In genomic region chr6:47414517-47415167, GRCh38 we compare ENCODE assay signal across 7 cellular contexts.
DNase-seq lines count a peak whose midpoint lies in the region; ATAC-seq and TF ChIP-seq lines count a peak whose summit lies in the region.

No MANE protein-coding gene starts in this region.

- no peaks in the 10 kb centered on the region for H3F3A ChIP-seq in GM23338 (replicated peaks; ENCODE audit: low read depth)

- H3K36me3 Mint-ChIP-seq in GM23338 (ENCODE audit: low read depth) = no peaks in the 10 kb centered on the region
- no peaks in the 10 kb centered on the region for H3K36me3 Mint-ChIP-seq in stimulated activated naive CD8-positive, alpha-beta T cell treated with anti-CD3 and anti-CD28 coated beads, Interleukin-15, Interleukin-2, amounts not matched to agents 100 ng/mL and 50 ng/mL, for 24 hours (ENCODE audit: low read depth)

- H3K27me3 Mint-ChIP-seq in GM23338 (ENCODE audit: insufficient read depth, low read depth, poor library complexity) = peaks cover under 1% of the 10 kb centered on the region
- H3K27me3 Mint-ChIP-seq in stimulated activated naive CD8-positive, alpha-beta T cell treated with anti-CD3 and anti-CD28 coated beads, Interleukin-15, Interleukin-2, amounts not matched to agents 100 ng/mL and 50 ng/mL, for 24 hours = no peaks in the 10 kb centered on the region

- no peaks in the 10 kb centered on the region for H3K9me3 Mint-ChIP-seq in GM23338
- no peaks in the 10 kb centered on the region for H3K9me3 Mint-ChIP-seq in stimulated activated naive CD8-positive, alpha-beta T cell treated with anti-CD3 and anti-CD28 coated beads, Interleukin-15, Interleukin-2, amounts not matched to agents 100 ng/mL and 50 ng/mL, for 24 hours

- H3K79me2 ChIP-seq in GM23338 (replicated peaks; ENCODE audit: insufficient read depth) = no peaks in the 10 kb centered on the region

- no peak overlapping the region for H3K4me2 ChIP-seq in GM23338

- no peaks in the 10 kb centered on the region for H3K36me3 ChIP-seq in GM23338 (ENCODE audit: insufficient read depth)

- ATAC-seq in GM18499 (IDR thresholded peaks at IDR 0.05; ENCODE audit: insufficient read depth, unreplicated experiment) = peak; percentile 75
- no peak for ATAC-seq in GM23338

- H3K27ac ChIP-seq in GM23338 (ENCODE audit: low read depth) = no peak overlapping the region

- peak overlapping the region; percentile 30; the same call in 1 of the 2 replicates for H2AFZ ChIP-seq in GM23338

- H4K20me1 ChIP-seq in GM23338 (replicated peaks; ENCODE audit: insufficient read depth) = no peaks in the 10 kb centered on the region

- H3K4me3 Mint-ChIP-seq in GM23338 = no peak overlapping the region
- H3K4me3 Mint-ChIP-seq in stimulated activated naive CD8-positive, alpha-beta T cell treated with anti-CD3 and anti-CD28 coated beads, Interleukin-15, Interleukin-2, amounts not matched to agents 100 ng/mL and 50 ng/mL, for 24 hours = peak overlapping the region; percentile 78

- no peak overlapping the region for H3K27ac Mint-ChIP-seq in GM23338
- H3K27ac Mint-ChIP-seq in stimulated activated naive CD8-positive, alpha-beta T cell treated with anti-CD3 and anti-CD28 coated beads, Interleukin-15, Interleukin-2, amounts not matched to agents 100 ng/mL and 50 ng/mL, for 24 hours = peak overlapping the region; percentile 82

- H3K4me1 Mint-ChIP-seq in GM23338 = peaks cover 19% of the 10 kb centered on the region; the same call in 2 of the 3 replicates
- H3K4me1 Mint-ChIP-seq in stimulated activated naive CD8-positive, alpha-beta T cell treated with anti-CD3 and anti-CD28 coated beads, Interleukin-15, Interleukin-2, amounts not matched to agents 100 ng/mL and 50 ng/mL, for 24 hours (ENCODE audit: low read depth) = peaks cover 20% of the 10 kb centered on the region

- DNase-seq in GM23338 (ENCODE audit: low spot score) = peak; percentile 15
- DNase-seq in LHCN-M2 (ENCODE audit: low read depth) = peak; percentile 73
- peak; percentile 44 for DNase-seq in amniotic epithelial cell (ENCODE audit: low read depth)
- DNase-seq in iris pigment epithelial cell (ENCODE audit: low read depth) = peak; percentile 54
- DNase-seq in islet precursor cell = no peak

- H3K4me3 ChIP-seq in GM23338 = no peak overlapping the region

- no peaks in the 10 kb centered on the region; the same call in 1 of the 2 replicates for H3K9me2 ChIP-seq in GM23338 (ENCODE audit: insufficient read depth)

- no peak for TF ChIP-seq CTCF in GM23338 (conservative IDR thresholded peaks at IDR 0.05; ENCODE audit: low read depth in 2 of 2)

- H3K4me1 ChIP-seq in GM23338 (ENCODE audit: insufficient read depth) = no peaks in the 10 kb centered on the region

- no peaks in the 10 kb centered on the region for H3K27me3 ChIP-seq in GM23338 (ENCODE audit: insufficient read depth)

TF ChIP-seq in GM23338, 12 proteins besides CTCF, POLR2A, EP300 and RAD21:
- TF ChIP-seq ZNF114 (CRISPR knock-in tag; IDR thresholded peaks at IDR 0.05) (no peak), CREB1 (CRISPR knock-in tag; IDR thresholded peaks at IDR 0.05; ENCODE audit: low read depth) (no peak), EZH2phosphoT487 (IDR thresholded peaks at IDR 0.05; ENCODE audit: unreplicated experiment) (no peak), JUNB (IDR thresholded peaks at IDR 0.05; ENCODE audit: unreplicated experiment) (no peak), STAT1 (IDR thresholded peaks at IDR 0.05; ENCODE audit: unreplicated experiment) (no peak)
TF ChIP-seq in GM23338: peak in this region for 0.
